Comparison of ENCODE assay signal across 8 cellular contexts in genomic region chr5:43006411-43007202, GRCh38. TPM values are rescaled to one million over a fixed set of nuclear protein-coding genes. Genes with fewer than 3 reads are reported as not detected.
DNase-seq lines count a peak whose midpoint lies in the region; ATAC-seq, FAIRE-seq and TF ChIP-seq lines count a peak whose summit lies in the region.

No MANE protein-coding gene starts in this region.

- H3K4me3 Mint-ChIP-seq in CD4-positive, alpha-beta memory T cell: peak overlapping the region; percentile 84 to 94 (median 91)
- H3K4me3 Mint-ChIP-seq in endodermal cell: peak overlapping the region; percentile 73

- peak overlapping the region; percentile 90 to 99 (median 97) for H3K27ac Mint-ChIP-seq in CD4-positive, alpha-beta memory T cell
- no peak overlapping the region for H3K27ac Mint-ChIP-seq in endodermal cell

- intact Hi-C loops in CD4-positive, alpha-beta memory T cell (cut with micrococcal nuclease): loop anchor here (5.0 kb wide), 1 partner anchor 116 kb away; the partner anchor contains the start of gene ZNF131
- intact Hi-C loops in PC-9 (cut with micrococcal nuclease; ENCODE audit: unreplicated experiment): loop anchor here (1.0 to 5.0 kb wide), 2 partner anchors 13 to 116 kb away; partner anchors contain the start of gene ZNF131
- intact Hi-C loops in ovary (cut with DNase I): loop anchor here in 1 of 4 donors (5.0 kb wide), 1 partner anchor 36 kb away; the partner anchor contains the start of gene ANXA2R
- intact Hi-C loops in pancreas (cut with DNase I): no loop called here

- H3K36me3 ChIP-seq in CD4-positive, alpha-beta memory T cell (ENCODE audit: insufficient read depth, low read length): no peaks in the 10 kb centered on the region
- H3K36me3 ChIP-seq in PC-9 (ENCODE audit: low read depth) (no peaks in the 10 kb centered on the region), endodermal cell (ENCODE audit: control insufficient read depth, insufficient read depth, low read length) (no peaks in the 10 kb centered on the region), ovary (no peaks in the 10 kb centered on the region), pancreas (no peaks in the 10 kb centered on the region)

- DNase-seq in CD4-positive, alpha-beta memory T cell: no peak
- DNase-seq in PC-9 (no peak), endodermal cell (no peak), ovary (peak in 1 of 5 donors; percentile 26), pancreas (no peak)

- FAIRE-seq in pancreas (lab: Jason Lieb, UNC): no peak

- H3K79me2 ChIP-seq in PC-9 (ENCODE audit: low read depth): no peaks in the 10 kb centered on the region

- H3K27me3 Mint-ChIP-seq in CD4-positive, alpha-beta memory T cell: no peaks in the 10 kb centered on the region
- H3K27me3 Mint-ChIP-seq in endodermal cell (ENCODE audit: insufficient read depth): peaks cover 66% of the 10 kb centered on the region

- no peak for TF ChIP-seq POLR2A in ovary (IDR thresholded peaks at IDR 0.05)

- H4K20me1 ChIP-seq in PC-9 (ENCODE audit: insufficient read depth): no peaks in the 10 kb centered on the region

- TF ChIP-seq CTCF in PC-9 (conservative IDR thresholded peaks at IDR 0.05): no peak
- TF ChIP-seq CTCF in endodermal cell (conservative IDR thresholded peaks at IDR 0.05): no peak
- TF ChIP-seq CTCF in ovary (IDR thresholded peaks at IDR 0.05): no peak
- TF ChIP-seq CTCF in pancreas (IDR thresholded peaks at IDR 0.05): no peak

- H3K27ac ChIP-seq in CD4-positive, alpha-beta memory T cell (ENCODE audit: low read depth, low read length): peak overlapping the region; percentile 85
- H3K27ac ChIP-seq in PC-9 (no peak overlapping the region), endodermal cell (ENCODE audit: low read depth, low read length) (no peak overlapping the region), ovary (peak overlapping the region in 1 of 2 donors; percentile 82), pancreas (no peak overlapping the region)

- H3K4me1 Mint-ChIP-seq in CD4-positive, alpha-beta memory T cell: peaks cover 18 to 47% (median 30%) of the 10 kb centered on the region in 4 donors
- peaks cover 17% of the 10 kb centered on the region for H3K4me1 Mint-ChIP-seq in endodermal cell

- peak overlapping the region; percentile 73 for H3K4me2 ChIP-seq in PC-9

- H3K9me3 Mint-ChIP-seq in CD4-positive, alpha-beta memory T cell: no peaks in the 10 kb centered on the region
- H3K9me3 Mint-ChIP-seq in endodermal cell: no peaks in the 10 kb centered on the region

- TF ChIP-seq EP300 in ovary (IDR thresholded peaks at IDR 0.05): no peak

- peaks cover 33% of the 10 kb centered on the region for H3F3A ChIP-seq in PC-9 (ENCODE audit: insufficient read depth, low read depth)

- CTCF ChIA-PET in CD4-positive, alpha-beta memory T cell (lab: Charles Lee; ENCODE audit: partially characterized antibody): interaction anchor here (1.1 to 5.3 kb wide), 12 partner anchors 7 to 98 kb away, joined by 3 to 149 read pairs (median 12); no protein-coding TSS in a partner anchor
- CTCF ChIA-PET in PC-9 (lab: Charles Lee): interaction anchor here (0.6 to 2.2 kb wide), 5 partner anchors 35 to 285 kb away, joined by 3 to 12 read pairs (median 7); no protein-coding TSS in a partner anchor

- no peak overlapping the region for H3K9ac ChIP-seq in endodermal cell (ENCODE audit: extremely low read depth, low read length, poor library complexity, severe bottlenecking)

- H3K36me3 Mint-ChIP-seq in CD4-positive, alpha-beta memory T cell: peaks cover 0 to 18% of the 10 kb centered on the region in 2 donors
- H3K36me3 Mint-ChIP-seq in endodermal cell (ENCODE audit: low read depth): no peaks in the 10 kb centered on the region

- peak overlapping the region; percentile 66 to 84 for H3K4me3 ChIP-seq in CD4-positive, alpha-beta memory T cell (ENCODE audit: low read length in 2 of 2)
- H3K4me3 ChIP-seq in PC-9: peak overlapping the region; percentile 58; the same call in 1 of the 2 replicates
- no peak overlapping the region for H3K4me3 ChIP-seq in endodermal cell (ENCODE audit: low read length)
- H3K4me3 ChIP-seq in ovary: peak overlapping the region; percentile 41
- H3K4me3 ChIP-seq in pancreas: peak overlapping the region in 1 of 4 donors; percentile 46

- H3K9me2 ChIP-seq in PC-9 (ENCODE audit: insufficient read depth): peaks cover 4% of the 10 kb centered on the region; the same call in 1 of the 2 replicates

- H3K27me3 ChIP-seq in CD4-positive, alpha-beta memory T cell (ENCODE audit: insufficient read depth, low read length): no peaks in the 10 kb centered on the region
- H3K27me3 ChIP-seq in PC-9 (ENCODE audit: insufficient read depth, low read depth) (no peaks in the 10 kb centered on the region), endodermal cell (ENCODE audit: control insufficient read depth, insufficient read depth, low read length, poor library complexity, severe bottlenecking) (peaks cover 21% of the 10 kb centered on the region), ovary (no peaks in the 10 kb centered on the region), pancreas (peaks cover 12 to 68% (median 14%) of the 10 kb centered on the region in 4 donors)

- no peak for ATAC-seq in HG03439 (IDR thresholded peaks at IDR 0.05; ENCODE audit: unreplicated experiment)
- no peak for ATAC-seq in HG03520 (IDR thresholded peaks at IDR 0.05; ENCODE audit: unreplicated experiment)
- ATAC-seq in HG03342 (IDR thresholded peaks at IDR 0.05; ENCODE audit: unreplicated experiment): no peak
- ATAC-seq in pancreas: no peak

- H3K4me1 ChIP-seq in CD4-positive, alpha-beta memory T cell (ENCODE audit: insufficient read depth, low read length): peaks cover 33% of the 10 kb centered on the region
- H3K4me1 ChIP-seq in PC-9 (replicated peaks; ENCODE audit: insufficient read depth): peaks cover 21% of the 10 kb centered on the region
- no peaks in the 10 kb centered on the region for H3K4me1 ChIP-seq in endodermal cell (ENCODE audit: control insufficient read depth, insufficient read depth, low read length)
- H3K4me1 ChIP-seq in ovary (ENCODE audit: insufficient read depth): peaks cover 2% of the 10 kb centered on the region
- no peaks in the 10 kb centered on the region for H3K4me1 ChIP-seq in pancreas

- WGBS in endodermal cell (ENCODE audit: insufficient coverage in 1 of 2, insufficient read length in 1 of 2), 2 experiments: 91 to 96% methylated on average over 18 to 19 of the region's 19 CpGs
- 78 to 83% (median 80%) methylated on average over 19 of the region's 19 CpGs for WGBS in ovary, 3 donors
- WGBS in pancreas, 2 donors: 57 to 70% methylated on average over 19 of the region's 19 CpGs

- no peaks in the 10 kb centered on the region for H3K9me3 ChIP-seq in CD4-positive, alpha-beta memory T cell (ENCODE audit: control insufficient read depth in 1 of 2, low read length in 2 of 2)
- H3K9me3 ChIP-seq in PC-9 (ENCODE audit: insufficient read depth, low read depth) (no peaks in the 10 kb centered on the region), endodermal cell (ENCODE audit: control insufficient read depth, low read length) (no peaks in the 10 kb centered on the region), ovary (no peaks in the 10 kb centered on the region), pancreas (no peaks in the 10 kb centered on the region)

- no TSS peak for BruUV-seq in PC-9 (replicated peaks; lab: Mats Ljungman, UMichigan)

- peak overlapping the region; percentile 88; the same call in 1 of the 2 replicates for H2AFZ ChIP-seq in PC-9

- POLR2A ChIA-PET in CD4-positive, alpha-beta memory T cell (lab: Charles Lee; ENCODE audit: partially characterized antibody): interaction anchor here (0.7 to 6.5 kb wide), 15 partner anchors 13 to 478 kb away, joined by 3 to 893 read pairs (median 41); partner anchors contain the start of genes ANXA2R, HMGCS1, TMEM267 and ZNF131
- POLR2A ChIA-PET in PC-9 (lab: Charles Lee; ENCODE audit: unreplicated experiment): interaction anchor here (0.5 to 0.8 kb wide), 4 partner anchors 24 to 115 kb away, joined by 3 to 7 read pairs (median 5); partner anchors contain the start of gene ZNF131

RNA-seq across cellular contexts. Expression of gene ANXA2R, which starts 33.5 kb away (rescaled TPM):
- total RNA-seq in CD4-positive, alpha-beta memory T cell: 10 to 100 TPM; 43.4 to 47.8 TPM
- 10 to 100 TPM; 35.8 to 47.0 TPM for polyA plus RNA-seq in CD4-positive, alpha-beta memory T cell
- total RNA-seq in PC-9 (2021): 3.6 and 6.3 TPM in 2 replicates
- under 1 TPM; 0.73 to 0.97 TPM for total RNA-seq in endodermal cell
- polyA plus RNA-seq in endodermal cell (2013, experiment 1 of 2): 1.5 TPM
- polyA plus RNA-seq in endodermal cell (2013, experiment 2 of 2): 0.91 TPM
- total RNA-seq in ovary: 1 to 10 TPM; 1.1 to 2.7 (median 1.7) TPM
- 1 to 10 TPM; 1.2 to 1.6 TPM for polyA plus RNA-seq in ovary
- total RNA-seq in pancreas: under 1 TPM; 0.32 to 0.90 (median 0.47) TPM
- polyA plus RNA-seq in pancreas: 1 to 10 TPM in 1 of 2 donors, under 1 TPM in 1; 0.87 to 1.9 TPM

Comparison
In these comparisons a context has a peak if more than half of its experiments do, and no peak if none do; other contexts are left out.
1. intact Hi-C loops: an anchor here in CD4-positive, alpha-beta memory T cell (5.0 kb wide) and PC-9 (1.0 to 5.0 kb wide); none called in pancreas.